Comparison of ENCODE assay signal across 18 cellular contexts in genomic region chr9:68323749-68324148, GRCh38. TPM values are rescaled to one million over a fixed set of nuclear protein-coding genes. Genes with fewer than 3 reads are reported as not detected.
"Had no signal": no experiment of that assay in that cellular context is flagged by ENCODE, and none has a peak within 500 bp of the region (broad histone marks: within the 10 kb centered on the region; RNA-seq: fewer than 3 reads in every experiment).

No MANE protein-coding gene starts in this region.

RNA-seq across cellular contexts. Expression of gene FOXD4L3, which starts 21.1 kb away (rescaled TPM):
- total RNA-seq: activated naive CD4-positive, alpha-beta T cell treated with anti-CD3 and anti-CD28 coated beads for 36 hours; activated naive CD8-positive, alpha-beta T cell treated with anti-CD3 and anti-CD28 coated beads, Interleukin-2, amount 10 ng/mL, durations not matched to agents 7 days and 5 days; activated T-cell treated with anti-CD3 and anti-CD28 coated beads, Interleukin-2, amount 50 U/mL, for 4 hours; activated T-cell treated with anti-CD3 and anti-CD28 coated beads, Interleukin-2, amount 50 U/mL, for 72 hours; activated T-helper 1 cell treated with anti-CD3 and anti-CD28 coated beads, Interleukin-12 subunit alpha, Interleukin-12 subunit beta, Interleukin-2, Interleukin-4 antibody, amounts not matched to agents 30 ng/mL and 10 ng/mL and 1 ng/mL, durations not matched to agents 14 hours and 24 hours and 36 hours; activated T-helper 2 cell treated with anti-CD3 and anti-CD28 coated beads, Interferon-gamma antibody, Interleukin-2, Interleukin-4, amounts not matched to agents 10 μg/mL and 5 μg/mL and 100 μg/mL, durations not matched to agents 14 hours and 24 hours and 36 hours; adrenal gland; aorta; ascending aorta; astrocyte; body of pancreas; bronchial epithelial cell; cardiac septum; cerebellum; chondrocyte had no signal

RNA-seq across cellular contexts. Expression of gene PGM5, which starts 32.7 kb away (rescaled TPM):
- total RNA-seq: activated naive CD4-positive, alpha-beta T cell treated with anti-CD3 and anti-CD28 coated beads for 36 hours; activated naive CD4-positive, alpha-beta T cell treated with anti-CD3 and anti-CD28 coated beads, Interleukin-2, amount 50 U/mL, for 72 hours; activated naive CD8-positive, alpha-beta T cell treated with anti-CD3 and anti-CD28 coated beads for 36 hours; activated naive CD8-positive, alpha-beta T cell treated with anti-CD3 and anti-CD28 coated beads, Interleukin-2, amount 10 ng/mL, durations not matched to agents 7 days and 5 days; activated T-cell treated with anti-CD3 and anti-CD28 coated beads, Interleukin-2, amount 50 U/mL, for 4 hours; activated T-cell treated with anti-CD3 and anti-CD28 coated beads, Interleukin-2, amount 50 U/mL, for 72 hours; activated T-helper 1 cell treated with anti-CD3 and anti-CD28 coated beads, Interleukin-12 subunit alpha, Interleukin-12 subunit beta, Interleukin-2, Interleukin-4 antibody, amounts not matched to agents 30 ng/mL and 10 ng/mL and 1 ng/mL, durations not matched to agents 14 hours and 24 hours and 36 hours; activated T-helper 17 cell treated with anti-CD3 and anti-CD28 coated beads, Interleukin-2, amount 50 U/mL, for 72 hours; activated T-helper 2 cell treated with anti-CD3 and anti-CD28 coated beads, Interferon-gamma antibody, Interleukin-2, Interleukin-4, amounts not matched to agents 10 μg/mL and 5 μg/mL and 100 μg/mL, durations not matched to agents 14 hours and 24 hours and 36 hours; chondrocyte had no signal
